Comparison of ENCODE assay signal across 1 cellular context in the genomic region with DNA sequence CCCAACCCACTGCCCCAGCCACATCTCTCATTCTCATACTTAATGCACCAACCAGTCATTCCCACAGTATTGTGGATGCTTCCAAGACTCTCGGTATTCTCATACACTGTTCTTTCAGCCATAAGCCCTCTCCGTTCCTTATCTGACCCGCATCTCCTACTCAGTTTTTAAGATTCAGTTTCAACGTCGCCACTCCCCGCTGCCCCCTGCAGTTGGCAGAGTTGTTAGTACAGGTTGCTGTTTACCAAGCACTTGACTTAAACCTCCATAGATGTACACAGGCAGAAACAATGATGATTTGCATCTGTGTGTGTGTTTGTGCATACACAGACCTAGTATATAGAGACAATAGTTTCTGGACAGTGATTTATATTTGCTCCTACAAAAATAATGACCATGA.
TF ChIP-seq lines count a peak whose summit lies in the region.

No MANE protein-coding gene starts in this region.

TF ChIP-seq in GM12878, 131 proteins besides CTCF, POLR2A, EP300 and RAD21 (continued from another document):
- no peak for TF ChIP-seq CHD2 (IDR thresholded peaks at IDR 0.05; ENCODE audit: borderline replicate concordance, low read depth, low read length)
TF ChIP-seq in GM12878: peak in this region for 0.
